ENCODE assay signal across 8 cellular contexts in the genomic region with DNA sequence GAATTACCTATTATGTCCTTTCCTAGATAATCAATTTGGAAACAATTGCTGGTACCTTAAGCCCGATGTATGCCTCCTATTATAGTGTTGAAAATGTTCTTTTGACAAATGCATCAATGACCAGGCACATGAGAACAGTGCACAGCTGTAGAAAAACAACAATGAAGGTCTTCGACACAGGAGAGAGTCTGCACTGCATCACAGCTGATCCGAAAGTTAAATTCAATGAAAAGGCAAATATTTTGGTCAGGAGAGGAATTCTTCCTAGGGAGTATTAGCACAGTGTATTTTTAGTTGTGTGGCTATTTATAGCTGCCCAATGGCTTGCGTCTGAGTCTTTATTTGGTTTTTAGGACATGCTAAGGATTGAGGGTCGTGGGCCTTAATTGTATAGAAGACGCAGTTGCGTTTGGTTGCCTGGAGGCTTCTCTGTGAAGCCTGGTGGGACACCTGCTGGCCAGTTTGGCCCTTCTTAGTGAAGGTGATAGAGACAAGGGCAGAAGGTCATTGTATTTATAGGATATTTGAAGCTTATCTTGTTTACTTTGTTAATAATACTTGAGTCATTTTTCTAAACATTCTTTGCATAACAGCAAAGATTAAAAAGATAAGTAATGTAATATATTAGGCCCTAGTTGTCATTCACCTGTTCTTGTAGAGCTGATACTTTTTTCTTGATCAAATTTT.
A peak's percentile ranks its signal among the peaks of the same experiment; 100 is the strongest.
DNase-seq lines count a peak whose midpoint lies in the region; ATAC-seq and TF ChIP-seq lines count a peak whose summit lies in the region.

No MANE protein-coding gene starts in this region.

- ATAC-seq in HG03457 (IDR thresholded peaks at IDR 0.05; ENCODE audit: unreplicated experiment) (no peak), GM18505 (IDR thresholded peaks at IDR 0.05; ENCODE audit: unreplicated experiment) (no peak), GM18861 (IDR thresholded peaks at IDR 0.05; ENCODE audit: unreplicated experiment) (no peak)

- no peak for TF ChIP-seq POLR2A in GM18505 (IDR thresholded peaks at IDR 0.05; ENCODE audit: borderline replicate concordance, extremely low read depth, insufficient read depth, insufficient read length)

- TF ChIP-seq CTCF in LNCaP clone FGC (IDR thresholded peaks at IDR 0.05; ENCODE audit: control insufficient read depth, extremely low read depth, insufficient read depth) (peak; percentile 37), choroid plexus epithelial cell (conservative IDR thresholded peaks at IDR 0.05; ENCODE audit: low read depth, low read length) (peak; percentile 60)

- peak; percentile 44 for DNase-seq in ELF-1 (ENCODE audit: low read depth, low spot score)
- DNase-seq in LNCaP clone FGC (ENCODE audit: low read depth), result peak; percentile 8
- peak; percentile 38 for DNase-seq in choroid plexus epithelial cell (ENCODE audit: low read depth)
- peak; percentile 9 for DNase-seq in myocyte (ENCODE audit: low read depth)
- no peak for DNase-seq in stimulated activated CD8-positive, alpha-beta memory T cell treated with anti-CD3 and anti-CD28 coated beads, Interleukin-4, amount 100 ng/mL, for 48 hours

- H3K4me3 ChIP-seq in LNCaP clone FGC (ENCODE audit: low read depth, low read length) (no peak overlapping the region), choroid plexus epithelial cell (ENCODE audit: low read depth, low read length) (no peak overlapping the region)
